ENCODE assay signal across 1 cellular context in the genomic region with DNA sequence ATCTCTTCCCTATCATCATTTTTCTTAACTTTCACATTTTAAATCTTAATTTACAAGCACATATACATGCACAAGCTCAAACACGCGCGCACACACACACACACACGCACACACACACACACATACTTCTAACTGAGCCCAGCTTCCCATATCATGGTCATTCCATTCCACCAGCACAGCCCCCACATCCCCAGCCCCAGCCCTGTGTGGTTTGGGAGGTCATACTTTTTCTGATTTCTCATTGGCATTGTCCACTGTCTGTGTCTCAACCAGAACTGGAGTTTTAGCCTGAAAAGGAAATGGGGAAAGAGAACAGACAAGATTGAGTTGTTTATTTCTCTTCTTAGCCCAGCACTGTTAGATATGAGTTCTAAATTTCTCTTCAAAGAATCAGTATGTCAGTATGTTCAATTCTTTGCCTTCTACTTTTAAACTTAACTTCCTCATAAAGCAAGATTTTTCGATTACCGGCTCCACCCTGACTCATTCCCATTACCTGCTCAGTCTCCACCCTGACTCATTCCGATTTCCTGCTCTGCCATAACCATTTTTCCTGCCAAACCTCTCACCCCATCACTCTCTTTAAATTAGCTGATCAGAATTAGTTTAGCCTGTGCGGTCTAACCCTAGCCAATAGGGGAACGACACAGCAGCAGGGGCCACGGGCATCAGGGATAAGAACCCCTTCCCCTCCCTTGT.
A peak's percentile ranks its signal among the peaks of the same experiment; 100 is the strongest.
TF ChIP-seq lines count a peak whose summit lies in the region.

No MANE protein-coding gene starts in this region.

TF ChIP-seq in HCT116, 20 proteins besides CTCF, POLR2A, EP300 and RAD21 (continued from another document):
- TF ChIP-seq, protein P1, sequence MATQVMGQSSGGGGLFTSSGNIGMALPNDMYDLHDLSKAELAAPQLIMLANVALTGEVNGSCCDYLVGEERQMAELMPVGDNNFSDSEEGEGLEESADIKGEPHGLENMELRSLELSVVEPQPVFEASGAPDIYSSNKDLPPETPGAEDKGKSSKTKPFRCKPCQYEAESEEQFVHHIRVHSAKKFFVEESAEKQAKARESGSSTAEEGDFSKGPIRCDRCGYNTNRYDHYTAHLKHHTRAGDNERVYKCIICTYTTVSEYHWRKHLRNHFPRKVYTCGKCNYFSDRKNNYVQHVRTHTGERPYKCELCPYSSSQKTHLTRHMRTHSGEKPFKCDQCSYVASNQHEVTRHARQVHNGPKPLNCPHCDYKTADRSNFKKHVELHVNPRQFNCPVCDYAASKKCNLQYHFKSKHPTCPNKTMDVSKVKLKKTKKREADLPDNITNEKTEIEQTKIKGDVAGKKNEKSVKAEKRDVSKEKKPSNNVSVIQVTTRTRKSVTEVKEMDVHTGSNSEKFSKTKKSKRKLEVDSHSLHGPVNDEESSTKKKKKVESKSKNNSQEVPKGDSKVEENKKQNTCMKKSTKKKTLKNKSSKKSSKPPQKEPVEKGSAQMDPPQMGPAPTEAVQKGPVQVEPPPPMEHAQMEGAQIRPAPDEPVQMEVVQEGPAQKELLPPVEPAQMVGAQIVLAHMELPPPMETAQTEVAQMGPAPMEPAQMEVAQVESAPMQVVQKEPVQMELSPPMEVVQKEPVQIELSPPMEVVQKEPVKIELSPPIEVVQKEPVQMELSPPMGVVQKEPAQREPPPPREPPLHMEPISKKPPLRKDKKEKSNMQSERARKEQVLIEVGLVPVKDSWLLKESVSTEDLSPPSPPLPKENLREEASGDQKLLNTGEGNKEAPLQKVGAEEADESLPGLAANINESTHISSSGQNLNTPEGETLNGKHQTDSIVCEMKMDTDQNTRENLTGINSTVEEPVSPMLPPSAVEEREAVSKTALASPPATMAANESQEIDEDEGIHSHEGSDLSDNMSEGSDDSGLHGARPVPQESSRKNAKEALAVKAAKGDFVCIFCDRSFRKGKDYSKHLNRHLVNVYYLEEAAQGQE (IDR thresholded peaks at IDR 0.05; ENCODE audit: low read depth), result no peak
- peak; percentile 19; the same call in 1 of the 2 replicates for TF ChIP-seq SRF (IDR thresholded peaks at IDR 0.05; ENCODE audit: low read depth)
- TF ChIP-seq FOSL1 (IDR thresholded peaks at IDR 0.05; ENCODE audit: low read depth), result peak; percentile 47; the same call in 1 of the 2 replicates
